In genomic region chr10:86900955-86901354, GRCh38 we compare ENCODE assay signal across 12 cellular contexts. TPM values are rescaled to one million over a fixed set of nuclear protein-coding genes. Genes with fewer than 3 reads are reported as not detected.
DNase-seq lines count a peak whose midpoint lies in the region; ATAC-seq and TF ChIP-seq lines count a peak whose summit lies in the region.
"Had no signal": no experiment of that assay in that cellular context is flagged by ENCODE, and none has a peak within 500 bp of the region (broad histone marks: within the 10 kb centered on the region; RNA-seq: fewer than 3 reads in every experiment).

No MANE protein-coding gene starts in this region.

- POLR2A ChIA-PET in MCF 10A (lab: Yijun Ruan, JAX), result interaction anchor here (0.6 kb wide), 1 partner anchor 244 kb away, joined by 3 read pairs; no protein-coding TSS in a partner anchor

- peak; percentile 93 for ATAC-seq in Right ventricle myocardium inferior
- no peak for ATAC-seq in GM18858 (IDR thresholded peaks at IDR 0.05; ENCODE audit: unreplicated experiment)
- ATAC-seq: natural killer cell treated with Interleukin-12 subunit alpha and Interleukin-12 subunit beta and Interleukin-15 and Interleukin-18, amount 100 ng/mL, for 72 hours had no signal

- no peak overlapping the region for H3K9ac ChIP-seq in mammary epithelial cell (ENCODE audit: insufficient read depth, low read length)

- no peak for DNase-seq in mammary epithelial cell
- DNase-seq in MCF 10A (ENCODE audit: unreplicated experiment), result no peak
- DNase-seq in Right ventricle myocardium inferior (ENCODE audit: missing footprints), result peak; percentile 84
- peak; percentile 41 for DNase-seq in occipital lobe (lab: John Stamatoyannopoulos, UW)
- no peak for DNase-seq in T-helper 2 cell treated with Interferon-gamma antibody and Interleukin-4, amounts not matched to agents 5 μg/mL and 100 μg/mL, for 36 hours (ENCODE audit: low spot score)
- DNase-seq in DMS53 treated with DMSO at 0.1 percent for 48 hours (lab: John Stamatoyannopoulos, UW; ENCODE audit: unreplicated experiment), result no peak
- DNase-seq in SIG-M5 (lab: John Stamatoyannopoulos, UW), result no peak
- DNase-seq: DMS79 treated with DMSO at 0.1 percent for 48 hours had no signal

- H3K4me3 Mint-ChIP-seq in MCF 10A (ENCODE audit: unreplicated experiment), result no peak overlapping the region
- H3K4me3 Mint-ChIP-seq in T-helper 2 cell treated with Interferon-gamma antibody and Interleukin-4, amounts not matched to agents 5 μg/mL and 100 μg/mL, for 36 hours, result no peak overlapping the region
- H3K4me3 Mint-ChIP-seq: natural killer cell treated with Interleukin-12 subunit alpha and Interleukin-12 subunit beta and Interleukin-15 and Interleukin-18, amount 100 ng/mL, for 72 hours had no signal

- intact Hi-C loops in mammary epithelial cell (cut with micrococcal nuclease) (no loop called here), MCF 10A (cut with micrococcal nuclease) (loop anchor here (5.0 kb wide), 1 partner anchor 379 kb away; the partner anchor contains the start of gene WAPL), Right ventricle myocardium inferior (cut with DNase I) (no loop called here)

- dilution Hi-C loops in mammary epithelial cell (cut with HindIII; ENCODE audit: low sequenced_read_pairs), result loop anchor here (10.0 kb wide), 1 partner anchor 196 kb away; no protein-coding TSS in a partner anchor

- BruUV-seq in mammary epithelial cell (replicated peaks; lab: Mats Ljungman, UMichigan), result TSS peak; percentile 13
- BruUV-seq in MCF 10A (replicated peaks; lab: Mats Ljungman, UMichigan), result no TSS peak

- WGBS in mammary epithelial cell (ENCODE audit: low coverage, missing lambda C conversion rate), result 40% methylated on average over 2 of the region's 2 CpGs

- H3K27me3 Mint-ChIP-seq in MCF 10A (ENCODE audit: insufficient read depth, unreplicated experiment), result no peaks in the 10 kb centered on the region
- H3K27me3 Mint-ChIP-seq in T-helper 2 cell treated with Interferon-gamma antibody and Interleukin-4, amounts not matched to agents 5 μg/mL and 100 μg/mL, for 36 hours (ENCODE audit: low read depth), result peaks cover 3% of the 10 kb centered on the region
- H3K27me3 Mint-ChIP-seq: natural killer cell treated with Interleukin-12 subunit alpha and Interleukin-12 subunit beta and Interleukin-15 and Interleukin-18, amount 100 ng/mL, for 72 hours had no signal

- no peak overlapping the region for H3K4me2 ChIP-seq in mammary epithelial cell (ENCODE audit: insufficient read depth, low read depth, low read length)

- H3K9me3 Mint-ChIP-seq in MCF 10A (ENCODE audit: unreplicated experiment), result no peaks in the 10 kb centered on the region
- H3K9me3 Mint-ChIP-seq in T-helper 2 cell treated with Interferon-gamma antibody and Interleukin-4, amounts not matched to agents 5 μg/mL and 100 μg/mL, for 36 hours, result no peaks in the 10 kb centered on the region
- H3K9me3 Mint-ChIP-seq: natural killer cell treated with Interleukin-12 subunit alpha and Interleukin-12 subunit beta and Interleukin-15 and Interleukin-18, amount 100 ng/mL, for 72 hours had no signal

- in situ Hi-C loops in mammary epithelial cell (cut with MboI; ENCODE audit: low sequenced_read_pairs in 2 of 2), result loop anchor here (5.0 kb wide), 2 partner anchors 199 to 204 kb away; no protein-coding TSS in a partner anchor

- H3K4me1 Mint-ChIP-seq in MCF 10A (ENCODE audit: insufficient read depth, unreplicated experiment), result no peaks in the 10 kb centered on the region
- H3K4me1 Mint-ChIP-seq in T-helper 2 cell treated with Interferon-gamma antibody and Interleukin-4, amounts not matched to agents 5 μg/mL and 100 μg/mL, for 36 hours (ENCODE audit: low read depth), result no peaks in the 10 kb centered on the region

- H4K20me1 ChIP-seq in mammary epithelial cell (ENCODE audit: insufficient read depth, low read length), result no peaks in the 10 kb centered on the region

- no peaks in the 10 kb centered on the region for H3K9me3 ChIP-seq in mammary epithelial cell (replicated peaks; ENCODE audit: insufficient read depth, low read length)

- H3K27me3 ChIP-seq in mammary epithelial cell (ENCODE audit: insufficient read depth, low read length), result no peaks in the 10 kb centered on the region

- no peak overlapping the region for H3K27ac Mint-ChIP-seq in MCF 10A (ENCODE audit: low read depth, unreplicated experiment)
- no peak overlapping the region for H3K27ac Mint-ChIP-seq in T-helper 2 cell treated with Interferon-gamma antibody and Interleukin-4, amounts not matched to agents 5 μg/mL and 100 μg/mL, for 36 hours
- H3K27ac Mint-ChIP-seq: natural killer cell treated with Interleukin-12 subunit alpha and Interleukin-12 subunit beta and Interleukin-15 and Interleukin-18, amount 100 ng/mL, for 72 hours had no signal

- CTCF ChIA-PET in mammary epithelial cell (lab: Charles Lee; ENCODE audit: low non-redundant PET) (interaction anchor here (0.6 to 0.7 kb wide), 2 partner anchors 45 to 256 kb away, joined by 5 to 7 read pairs; no protein-coding TSS in a partner anchor), MCF 10A (lab: Yijun Ruan, JAX) (interaction anchor here (0.6 to 5.9 kb wide), 14 partner anchors 9 to 862 kb away, joined by 3 to 54 read pairs (median 5); partner anchors contain the start of gene BMPR1A)

- H3K4me3 ChIP-seq in mammary epithelial cell (replicated peaks in 1 of 3; ENCODE audit: insufficient read depth in 1 of 3, low read depth in 2 of 3, low read length in 3 of 3), result no peak overlapping the region

- no peak overlapping the region for H3K27ac ChIP-seq in mammary epithelial cell (ENCODE audit: insufficient read depth, low read depth, low read length)
- H3K27ac ChIP-seq: 22Rv1 had no signal

- TF ChIP-seq CTCF in mammary epithelial cell (conservative IDR thresholded peaks at IDR 0.05 in 1 of 2, IDR thresholded peaks at IDR 0.05 in 1 of 2; ENCODE audit: extremely low read depth in 1 of 2, insufficient read depth in 1 of 2, low read depth in 1 of 2, low read length in 2 of 2) (no peak), MCF 10A (IDR thresholded peaks at IDR 0.05; ENCODE audit: unreplicated experiment) (no peak)

- no peak overlapping the region for H2AFZ ChIP-seq in mammary epithelial cell (ENCODE audit: low read depth, low read length)

- no peaks in the 10 kb centered on the region for H3K36me3 ChIP-seq in mammary epithelial cell (ENCODE audit: insufficient read depth, low read length)

- H3K79me2 ChIP-seq in mammary epithelial cell (ENCODE audit: insufficient read depth, low read length), result no peaks in the 10 kb centered on the region

- H3K36me3 Mint-ChIP-seq in MCF 10A (ENCODE audit: insufficient read depth, unreplicated experiment), result peaks cover 39% of the 10 kb centered on the region
- peaks cover 5% of the 10 kb centered on the region for H3K36me3 Mint-ChIP-seq in T-helper 2 cell treated with Interferon-gamma antibody and Interleukin-4, amounts not matched to agents 5 μg/mL and 100 μg/mL, for 36 hours (ENCODE audit: low read depth)

- no peaks in the 10 kb centered on the region for H3K4me1 ChIP-seq in mammary epithelial cell (ENCODE audit: insufficient read depth, low read length)

RNA-seq across cellular contexts. Expression of gene MMRN2, which starts 56.5 kb away (rescaled TPM):
- 10 to 100 TPM in 1 of 2 donors, 1 to 10 TPM in 1; 8.5 to 13.7 TPM for total RNA-seq in mammary epithelial cell
- 11.6 TPM for polyA plus RNA-seq in mammary epithelial cell
- polyA minus RNA-seq in mammary epithelial cell, result 5.4 TPM
- 1.4 and 1.5 TPM in 2 replicates for total RNA-seq in MCF 10A (2022)
- total RNA-seq in Right ventricle myocardium inferior, result 35.8 TPM
- 4.8 TPM for total RNA-seq in occipital lobe
- total RNA-seq: activated CD8-positive, alpha-beta memory T cell treated with anti-CD3 and anti-CD28 coated beads for 36 hours; natural killer cell treated with Interleukin-12 subunit alpha and Interleukin-12 subunit beta and Interleukin-15 and Interleukin-18, amount 100 ng/mL, for 72 hours had no signal

RNA-seq across cellular contexts. Expression of gene SNCG, which starts 57.4 kb away (rescaled TPM):
- 10 to 100 TPM; 25.7 to 54.0 TPM for total RNA-seq in mammary epithelial cell
- 101 TPM for polyA plus RNA-seq in mammary epithelial cell
- 31.4 TPM for polyA minus RNA-seq in mammary epithelial cell
- total RNA-seq in MCF 10A (2022), result 4.2 and 7.3 TPM in 2 replicates
- total RNA-seq in Right ventricle myocardium inferior, result 24.7 TPM
- total RNA-seq in occipital lobe, result 2.7 TPM
- total RNA-seq: activated CD8-positive, alpha-beta memory T cell treated with anti-CD3 and anti-CD28 coated beads for 36 hours; natural killer cell treated with Interleukin-12 subunit alpha and Interleukin-12 subunit beta and Interleukin-15 and Interleukin-18, amount 100 ng/mL, for 72 hours had no signal

Comparison
In these comparisons a context has a peak if more than half of its experiments do, and no peak if none do; other contexts are left out.
1. DNase-seq: peak in Right ventricle myocardium inferior (single experiment) and occipital lobe (single experiment); none in mammary epithelial cell (single experiment), MCF 10A (single experiment), T-helper 2 cell treated with Interferon-gamma antibody and Interleukin-4, amounts not matched to agents 5 μg/mL and 100 μg/mL, for 36 hours (single experiment), DMS53 treated with DMSO at 0.1 percent for 48 hours (single experiment) and SIG-M5 (single experiment).